23 cellular contexts compared by ENCODE assay signal in genomic region chr1:4673494-4673893, GRCh38. TPM values are rescaled to one million over a fixed set of nuclear protein-coding genes. Genes with fewer than 3 reads are reported as not detected.
"Had no signal": no experiment of that assay in that cellular context is flagged by ENCODE, and none has a peak within 500 bp of the region (broad histone marks: within the 10 kb centered on the region; RNA-seq: fewer than 3 reads in every experiment).

No MANE protein-coding gene starts in this region.

- FAIRE-seq: endometrium had no signal

- H3K36me3 ChIP-seq: colonic mucosa, gastrocnemius medialis, heart right ventricle, right atrium auricular region, suprapubic skin, upper lobe of left lung had no signal

- H3K36me3 Mint-ChIP-seq: activated naive CD8-positive, alpha-beta T cell; immature natural killer cell; mesothelial cell of epicardium had no signal

- H3K27me3 ChIP-seq: colonic mucosa, gastrocnemius medialis, right atrium auricular region, upper lobe of left lung had no signal

- H3K4me3 Mint-ChIP-seq: activated naive CD8-positive, alpha-beta T cell; immature natural killer cell; mesothelial cell of epicardium; nephron; stimulated activated naive CD8-positive, alpha-beta T cell treated with anti-CD3 and anti-CD28 coated beads, Interleukin-15, Interleukin-2, amounts not matched to agents 100 ng/mL and 50 ng/mL, for 24 hours; T-helper 1 cell treated with Interleukin-12 subunit alpha and Interleukin-12 subunit beta and Interleukin-4 antibody, amounts not matched to agents 30 μg/mL and 1 μg/mL, for 36 hours had no signal

- H3K27ac Mint-ChIP-seq: activated naive CD8-positive, alpha-beta T cell; immature natural killer cell; mesothelial cell of epicardium; nephron; stimulated activated naive CD8-positive, alpha-beta T cell treated with anti-CD3 and anti-CD28 coated beads, Interleukin-15, Interleukin-2, amounts not matched to agents 100 ng/mL and 50 ng/mL, for 24 hours; T-helper 1 cell treated with Interleukin-12 subunit alpha and Interleukin-12 subunit beta and Interleukin-4 antibody, amounts not matched to agents 30 μg/mL and 1 μg/mL, for 36 hours had no signal

- H3K4me1 Mint-ChIP-seq: immature natural killer cell, mesothelial cell of epicardium had no signal

- H3K9me3 ChIP-seq: colonic mucosa, gastrocnemius medialis had no signal

- H3K4me1 ChIP-seq: colonic mucosa, gastrocnemius medialis, heart right ventricle, right atrium auricular region, suprapubic skin, upper lobe of left lung had no signal

- H3K27ac ChIP-seq: colonic mucosa, gastrocnemius medialis, heart right ventricle, right atrium auricular region, suprapubic skin, upper lobe of left lung, VCaP had no signal

- DNase-seq: activated CD4-positive, alpha-beta T cell treated with anti-CD3 and anti-CD28 coated beads, Interleukin-2, amount 50 U/mL, for 1 hour; activated CD4-positive, CD25-positive, alpha-beta regulatory T cell treated with anti-CD3 and anti-CD28 coated beads, Interleukin-2, amount 50 U/mL, for 72 hours; activated CD8-positive, alpha-beta memory T cell treated with anti-CD3 and anti-CD28 coated beads, Interleukin-2, amount 50 U/mL, for 4 hours; activated gamma-delta T cell; activated T-cell treated with anti-CD3 and anti-CD28 coated beads, Interleukin-2, amount 50 U/mL, for 48 hours; amniotic stem cell; central memory CD4-positive, alpha-beta T cell; colonic mucosa; gastrocnemius medialis; heart right ventricle; immature natural killer cell; left colon; upper lobe of left lung had no signal

- H3K9me3 Mint-ChIP-seq: immature natural killer cell; T-helper 1 cell treated with Interleukin-12 subunit alpha and Interleukin-12 subunit beta and Interleukin-4 antibody, amounts not matched to agents 30 μg/mL and 1 μg/mL, for 36 hours had no signal

- ATAC-seq: gastrocnemius medialis, heart right ventricle, left colon had no signal

- H3K27me3 Mint-ChIP-seq: activated naive CD8-positive, alpha-beta T cell; stimulated activated naive CD8-positive, alpha-beta T cell treated with anti-CD3 and anti-CD28 coated beads, Interleukin-15, Interleukin-2, amounts not matched to agents 100 ng/mL and 50 ng/mL, for 24 hours had no signal

- H3K4me3 ChIP-seq: colonic mucosa, gastrocnemius medialis, heart right ventricle, lung, right atrium auricular region, suprapubic skin, upper lobe of left lung had no signal

RNA-seq across cellular contexts. Expression of gene AJAP1, which starts 19.1 kb away (rescaled TPM):
- polyA plus RNA-seq: immature natural killer cell had no signal
